In the genomic region with DNA sequence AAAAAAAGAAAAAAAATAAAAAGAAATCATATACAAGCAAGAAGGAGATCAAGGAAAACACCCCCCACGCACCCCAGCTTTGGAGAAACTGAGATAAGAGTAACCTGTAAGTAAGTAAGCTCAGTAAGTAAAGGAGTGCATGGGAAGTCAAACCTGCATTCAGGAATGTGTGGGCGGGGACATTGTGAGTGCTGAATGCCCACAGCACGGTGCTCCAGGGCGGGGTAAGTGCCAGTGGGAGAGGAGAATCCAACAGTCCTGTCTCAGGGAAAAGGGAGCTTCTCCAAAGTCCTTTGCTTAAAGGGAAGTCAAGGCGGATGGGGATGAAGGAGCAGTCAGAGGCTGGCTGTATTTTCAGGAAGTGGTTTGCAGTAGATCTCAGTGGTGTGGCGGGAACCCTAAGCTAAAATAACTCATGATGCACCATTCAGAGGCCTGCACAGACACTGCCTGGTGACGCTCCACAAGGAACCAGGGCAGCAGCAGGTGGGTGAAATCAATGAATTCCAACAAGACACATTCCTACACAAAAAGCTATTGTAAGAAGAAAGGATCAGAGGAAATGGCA, we compare ENCODE assay signal across 9 cellular contexts.
DNase-seq lines count a peak whose midpoint lies in the region; ATAC-seq and TF ChIP-seq lines count a peak whose summit lies in the region.
"Had no signal": no experiment of that assay in that cellular context is flagged by ENCODE, and none has a peak within 500 bp of the region (broad histone marks: within the 10 kb centered on the region; RNA-seq: fewer than 3 reads in every experiment).

No MANE protein-coding gene starts in this region.

- POLR2A ChIA-PET in activated naive CD8-positive, alpha-beta T cell treated with anti-CD3 and anti-CD28 coated beads, Interleukin-2, amount 10 ng/mL, durations not matched to agents 7 days and 5 days (lab: Charles Lee): no interaction called here
- POLR2A ChIA-PET in WTC11 (lab: Charles Lee) (no interaction called here), SK-N-SH (lab: Yijun Ruan, JAX) (no interaction called here)

- H3K9me3 Mint-ChIP-seq in activated naive CD8-positive, alpha-beta T cell treated with anti-CD3 and anti-CD28 coated beads, Interleukin-2, amount 10 ng/mL, durations not matched to agents 7 days and 5 days: peaks cover 3% of the 10 kb centered on the region
- H3K9me3 Mint-ChIP-seq in activated naive CD8-positive, alpha-beta T cell treated with anti-CD3 and anti-CD28 coated beads for 36 hours: no peaks in the 10 kb centered on the region
- H3K9me3 Mint-ChIP-seq in WTC11: no peaks in the 10 kb centered on the region

- H3K4me1 ChIP-seq in upper lobe of right lung (no peaks in the 10 kb centered on the region), SK-N-SH (ENCODE audit: control insufficient read depth in 1 of 2, insufficient read depth in 2 of 2, low read depth in 1 of 2, low read length in 1 of 2) (peaks cover 0 to 4% of the 10 kb centered on the region in 2 experiments; a peak in 2 of 4 replicates)

- no peak for TF ChIP-seq CTCF in WTC11 (IDR thresholded peaks at IDR 0.05)
- no peak for TF ChIP-seq CTCF in upper lobe of right lung (IDR thresholded peaks at IDR 0.05)
- TF ChIP-seq CTCF in SK-N-SH (IDR thresholded peaks at IDR 0.05): no peak

- H3F3A ChIP-seq in SK-N-SH (replicated peaks; ENCODE audit: insufficient read depth): no peaks in the 10 kb centered on the region

- H3K4me3 ChIP-seq in upper lobe of right lung (no peak overlapping the region), SK-N-SH (ENCODE audit: low read depth in 2 of 2, low read length in 1 of 2) (no peak overlapping the region)
- H3K4me3 ChIP-seq: SK-N-MC had no signal

- DNase-seq in activated naive CD8-positive, alpha-beta T cell treated with anti-CD3 and anti-CD28 coated beads, Interleukin-2, amount 10 ng/mL, durations not matched to agents 7 days and 5 days: no peak
- no peak for DNase-seq in activated naive CD8-positive, alpha-beta T cell treated with anti-CD3 and anti-CD28 coated beads for 36 hours
- DNase-seq in WTC11 (ENCODE audit: low spot score): peak; percentile 16
- DNase-seq in upper lobe of right lung: no peak
- DNase-seq in activated CD8-positive, alpha-beta memory T cell treated with anti-CD3 and anti-CD28 coated beads, Interleukin-2, amount 50 U/mL, for 4 hours: no peak
- no peak for DNase-seq in NCI-H1092 (lab: John Stamatoyannopoulos, UW)
- no peak for DNase-seq in SK-N-SH

- H3K36me3 Mint-ChIP-seq in activated naive CD8-positive, alpha-beta T cell treated with anti-CD3 and anti-CD28 coated beads, Interleukin-2, amount 10 ng/mL, durations not matched to agents 7 days and 5 days: no peaks in the 10 kb centered on the region
- no peaks in the 10 kb centered on the region for H3K36me3 Mint-ChIP-seq in activated naive CD8-positive, alpha-beta T cell treated with anti-CD3 and anti-CD28 coated beads for 36 hours
- H3K36me3 Mint-ChIP-seq in WTC11: no peaks in the 10 kb centered on the region

- no peaks in the 10 kb centered on the region for H3K27me3 ChIP-seq in upper lobe of right lung
- no peaks in the 10 kb centered on the region for H3K27me3 ChIP-seq in SK-N-SH (ENCODE audit: insufficient read depth)

- CTCF ChIA-PET in WTC11 (lab: Charles Lee) (no interaction called here), SK-N-SH (lab: Yijun Ruan, JAX) (no interaction called here)

- H3K4me3 Mint-ChIP-seq in activated naive CD8-positive, alpha-beta T cell treated with anti-CD3 and anti-CD28 coated beads, Interleukin-2, amount 10 ng/mL, durations not matched to agents 7 days and 5 days: no peak overlapping the region
- H3K4me3 Mint-ChIP-seq in activated naive CD8-positive, alpha-beta T cell treated with anti-CD3 and anti-CD28 coated beads for 36 hours: no peak overlapping the region
- H3K4me3 Mint-ChIP-seq in WTC11: no peak overlapping the region

- no peaks in the 10 kb centered on the region for H3K9me3 ChIP-seq in upper lobe of right lung
- H3K9me3 ChIP-seq in SK-N-SH: no peaks in the 10 kb centered on the region

- H3K36me3 ChIP-seq in upper lobe of right lung (no peaks in the 10 kb centered on the region), SK-N-SH (replicated peaks in 1 of 2; ENCODE audit: control insufficient read depth in 1 of 2, insufficient read depth in 2 of 2, low read length in 1 of 2) (no peaks in the 10 kb centered on the region)

- H3K27ac ChIP-seq in upper lobe of right lung: no peak overlapping the region
- no peak overlapping the region for H3K27ac ChIP-seq in SK-N-SH (ENCODE audit: low read depth in 2 of 2, low read length in 1 of 2)
- H3K27ac ChIP-seq: SK-N-MC had no signal

- H3K27me3 Mint-ChIP-seq in activated naive CD8-positive, alpha-beta T cell treated with anti-CD3 and anti-CD28 coated beads, Interleukin-2, amount 10 ng/mL, durations not matched to agents 7 days and 5 days: peaks cover 11% of the 10 kb centered on the region
- H3K27me3 Mint-ChIP-seq in activated naive CD8-positive, alpha-beta T cell treated with anti-CD3 and anti-CD28 coated beads for 36 hours: peaks cover 39% of the 10 kb centered on the region
- no peaks in the 10 kb centered on the region for H3K27me3 Mint-ChIP-seq in WTC11 (ENCODE audit: low read depth)

- 63% methylated on average over 7 of the region's 7 CpGs for WGBS in SK-N-SH (ENCODE audit: low lambda C conversion rate)

- no peak overlapping the region for H3K4me2 ChIP-seq in SK-N-SH

- no peak for ATAC-seq in activated naive CD8-positive, alpha-beta T cell treated with anti-CD3 and anti-CD28 coated beads, Interleukin-2, amount 10 ng/mL, durations not matched to agents 7 days and 5 days (ENCODE audit: low read depth)
- ATAC-seq in HG03103 (IDR thresholded peaks at IDR 0.05; ENCODE audit: low read depth, unreplicated experiment): peak; percentile 90
- ATAC-seq in WTC11: peak; percentile 77
- peak; percentile 91 for ATAC-seq in upper lobe of right lung

- peaks cover 10% of the 10 kb centered on the region for H3K4me1 Mint-ChIP-seq in activated naive CD8-positive, alpha-beta T cell treated with anti-CD3 and anti-CD28 coated beads, Interleukin-2, amount 10 ng/mL, durations not matched to agents 7 days and 5 days
- H3K4me1 Mint-ChIP-seq in activated naive CD8-positive, alpha-beta T cell treated with anti-CD3 and anti-CD28 coated beads for 36 hours: peaks cover 5% of the 10 kb centered on the region
- peaks cover 16% of the 10 kb centered on the region for H3K4me1 Mint-ChIP-seq in WTC11

- H3K9ac ChIP-seq in SK-N-SH: no peak overlapping the region

- H3K9me2 ChIP-seq in SK-N-SH: no peaks in the 10 kb centered on the region

- H3K27ac Mint-ChIP-seq in activated naive CD8-positive, alpha-beta T cell treated with anti-CD3 and anti-CD28 coated beads, Interleukin-2, amount 10 ng/mL, durations not matched to agents 7 days and 5 days: peak overlapping the region; percentile 11
- H3K27ac Mint-ChIP-seq in activated naive CD8-positive, alpha-beta T cell treated with anti-CD3 and anti-CD28 coated beads for 36 hours: no peak overlapping the region
- no peak overlapping the region for H3K27ac Mint-ChIP-seq in WTC11

- H3K79me2 ChIP-seq in SK-N-SH (ENCODE audit: insufficient read depth): no peaks in the 10 kb centered on the region

- intact Hi-C loops in upper lobe of right lung (cut with DNase I): no loop called here

- no peak for TF ChIP-seq RAD21 in SK-N-SH (IDR thresholded peaks at IDR 0.05; ENCODE audit: low read length)

- no peaks in the 10 kb centered on the region for H4K20me1 ChIP-seq in SK-N-SH (ENCODE audit: insufficient read depth)

- H2AFZ ChIP-seq in SK-N-SH (ENCODE audit: low read depth): no peak overlapping the region

- TF ChIP-seq EP300 in SK-N-SH (IDR thresholded peaks at IDR 0.05; ENCODE audit: borderline replicate concordance in 1 of 2, low read depth in 1 of 2, low read length in 1 of 2): no peak

TF ChIP-seq in WTC11, 78 proteins besides CTCF, POLR2A, EP300 and RAD21 (continues in another document):
- TF ChIP-seq ATF6 (CRISPR knock-in tag; IDR thresholded peaks at IDR 0.05) (no peak), NFE2L1 (CRISPR knock-in tag; IDR thresholded peaks at IDR 0.05) (no peak)

TF ChIP-seq in SK-N-SH, 30 proteins besides CTCF, POLR2A, EP300 and RAD21:
- TF ChIP-seq MAX (IDR thresholded peaks at IDR 0.05; ENCODE audit: low read depth) (no peak), YY1 (IDR thresholded peaks at IDR 0.05; ENCODE audit: low read depth) (no peak), SIN3A (IDR thresholded peaks at IDR 0.05; ENCODE audit: borderline replicate concordance, low read depth, low read length) (no peak), TEAD4 (IDR thresholded peaks at IDR 0.05; ENCODE audit: borderline replicate concordance, insufficient read depth) (no peak), CHD2 (IDR thresholded peaks at IDR 0.05; ENCODE audit: low read length, partially characterized antibody) (no peak), EZH2phosphoT487 (IDR thresholded peaks at IDR 0.05; ENCODE audit: borderline replicate concordance, low read depth) (no peak), FOXM1 (IDR thresholded peaks at IDR 0.05; ENCODE audit: low read depth) (no peak), TCF12 (IDR thresholded peaks at IDR 0.05) (no peak), FOXJ3 (CRISPR knock-in tag; IDR thresholded peaks at IDR 0.05) (no peak), SMC3 (IDR thresholded peaks at IDR 0.05; ENCODE audit: low read depth, low read length) (no peak), ELF1 (IDR thresholded peaks at IDR 0.05) (no peak), RXRA (IDR thresholded peaks at IDR 0.05; ENCODE audit: borderline replicate concordance, low read depth) (no peak), RCOR1 (IDR thresholded peaks at IDR 0.05; ENCODE audit: low read length) (no peak)
- TF ChIP-seq, protein P1, sequence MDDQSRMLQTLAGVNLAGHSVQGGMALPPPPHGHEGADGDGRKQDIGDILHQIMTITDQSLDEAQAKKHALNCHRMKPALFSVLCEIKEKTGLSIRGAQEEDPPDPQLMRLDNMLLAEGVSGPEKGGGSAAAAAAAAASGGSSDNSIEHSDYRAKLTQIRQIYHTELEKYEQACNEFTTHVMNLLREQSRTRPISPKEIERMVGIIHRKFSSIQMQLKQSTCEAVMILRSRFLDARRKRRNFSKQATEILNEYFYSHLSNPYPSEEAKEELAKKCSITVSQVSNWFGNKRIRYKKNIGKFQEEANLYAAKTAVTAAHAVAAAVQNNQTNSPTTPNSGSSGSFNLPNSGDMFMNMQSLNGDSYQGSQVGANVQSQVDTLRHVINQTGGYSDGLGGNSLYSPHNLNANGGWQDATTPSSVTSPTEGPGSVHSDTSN (IDR thresholded peaks at IDR 0.05): no peak
- TF ChIP-seq, protein P2, sequence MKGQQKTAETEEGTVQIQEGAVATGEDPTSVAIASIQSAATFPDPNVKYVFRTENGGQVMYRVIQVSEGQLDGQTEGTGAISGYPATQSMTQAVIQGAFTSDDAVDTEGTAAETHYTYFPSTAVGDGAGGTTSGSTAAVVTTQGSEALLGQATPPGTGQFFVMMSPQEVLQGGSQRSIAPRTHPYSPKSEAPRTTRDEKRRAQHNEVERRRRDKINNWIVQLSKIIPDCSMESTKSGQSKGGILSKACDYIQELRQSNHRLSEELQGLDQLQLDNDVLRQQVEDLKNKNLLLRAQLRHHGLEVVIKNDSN (IDR thresholded peaks at IDR 0.05; ENCODE audit: borderline replicate concordance, low read depth): no peak
